1 cellular context compared by ENCODE assay signal in the genomic region with DNA sequence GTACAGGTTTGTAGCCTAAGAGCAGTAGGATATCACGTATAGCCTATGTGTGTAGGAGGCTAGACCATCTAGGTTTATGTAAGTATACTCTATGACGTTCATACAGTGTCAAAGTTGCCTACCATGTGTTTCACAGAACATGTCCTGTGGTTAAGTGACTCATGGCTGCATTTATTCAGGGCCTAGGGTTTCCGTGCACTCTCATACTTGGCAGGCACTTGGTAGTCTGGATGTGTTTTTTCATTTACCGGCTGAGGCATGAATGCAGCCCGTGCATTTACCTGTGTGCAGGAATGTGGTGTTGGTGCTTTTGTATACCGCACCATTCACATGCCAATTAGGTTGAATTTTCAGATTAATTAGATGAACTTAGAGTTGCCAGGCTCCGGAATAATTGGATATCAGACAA.
A peak's percentile ranks its signal among the peaks of the same experiment; 100 is the strongest.
TF ChIP-seq lines count a peak whose summit lies in the region.

No MANE protein-coding gene starts in this region.

TF ChIP-seq in GM12878, 131 proteins besides CTCF, POLR2A, EP300 and RAD21:
- TF ChIP-seq, protein P1, sequence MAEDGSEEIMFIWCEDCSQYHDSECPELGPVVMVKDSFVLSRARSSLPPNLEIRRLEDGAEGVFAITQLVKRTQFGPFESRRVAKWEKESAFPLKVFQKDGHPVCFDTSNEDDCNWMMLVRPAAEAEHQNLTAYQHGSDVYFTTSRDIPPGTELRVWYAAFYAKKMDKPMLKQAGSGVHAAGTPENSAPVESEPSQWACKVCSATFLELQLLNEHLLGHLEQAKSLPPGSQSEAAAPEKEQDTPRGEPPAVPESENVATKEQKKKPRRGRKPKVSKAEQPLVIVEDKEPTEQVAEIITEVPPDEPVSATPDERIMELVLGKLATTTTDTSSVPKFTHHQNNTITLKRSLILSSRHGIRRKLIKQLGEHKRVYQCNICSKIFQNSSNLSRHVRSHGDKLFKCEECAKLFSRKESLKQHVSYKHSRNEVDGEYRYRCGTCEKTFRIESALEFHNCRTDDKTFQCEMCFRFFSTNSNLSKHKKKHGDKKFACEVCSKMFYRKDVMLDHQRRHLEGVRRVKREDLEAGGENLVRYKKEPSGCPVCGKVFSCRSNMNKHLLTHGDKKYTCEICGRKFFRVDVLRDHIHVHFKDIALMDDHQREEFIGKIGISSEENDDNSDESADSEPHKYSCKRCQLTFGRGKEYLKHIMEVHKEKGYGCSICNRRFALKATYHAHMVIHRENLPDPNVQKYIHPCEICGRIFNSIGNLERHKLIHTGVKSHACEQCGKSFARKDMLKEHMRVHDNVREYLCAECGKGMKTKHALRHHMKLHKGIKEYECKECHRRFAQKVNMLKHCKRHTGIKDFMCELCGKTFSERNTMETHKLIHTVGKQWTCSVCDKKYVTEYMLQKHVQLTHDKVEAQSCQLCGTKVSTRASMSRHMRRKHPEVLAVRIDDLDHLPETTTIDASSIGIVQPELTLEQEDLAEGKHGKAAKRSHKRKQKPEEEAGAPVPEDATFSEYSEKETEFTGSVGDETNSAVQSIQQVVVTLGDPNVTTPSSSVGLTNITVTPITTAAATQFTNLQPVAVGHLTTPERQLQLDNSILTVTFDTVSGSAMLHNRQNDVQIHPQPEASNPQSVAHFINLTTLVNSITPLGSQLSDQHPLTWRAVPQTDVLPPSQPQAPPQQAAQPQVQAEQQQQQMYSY (CRISPR knock-in tag; IDR thresholded peaks at IDR 0.05), result no peak
- 0 out of 2 replicates have a peak, but pooled peaks have one; percentile 32 for TF ChIP-seq CREB1 (IDR thresholded peaks at IDR 0.05; ENCODE audit: low read depth)
- peak in 1 of 2 experiments; percentile 17; a peak in 1 of 4 replicates for TF ChIP-seq BHLHE40 (IDR thresholded peaks at IDR 0.05; ENCODE audit: borderline replicate concordance in 1 of 2, low read depth in 2 of 2, low read length in 1 of 2)
- TF ChIP-seq GABPA (IDR thresholded peaks at IDR 0.05; ENCODE audit: low read depth), result no peak
- no peak for TF ChIP-seq SUZ12 (IDR thresholded peaks at IDR 0.05; ENCODE audit: unreplicated experiment)
- TF ChIP-seq, protein P2, sequence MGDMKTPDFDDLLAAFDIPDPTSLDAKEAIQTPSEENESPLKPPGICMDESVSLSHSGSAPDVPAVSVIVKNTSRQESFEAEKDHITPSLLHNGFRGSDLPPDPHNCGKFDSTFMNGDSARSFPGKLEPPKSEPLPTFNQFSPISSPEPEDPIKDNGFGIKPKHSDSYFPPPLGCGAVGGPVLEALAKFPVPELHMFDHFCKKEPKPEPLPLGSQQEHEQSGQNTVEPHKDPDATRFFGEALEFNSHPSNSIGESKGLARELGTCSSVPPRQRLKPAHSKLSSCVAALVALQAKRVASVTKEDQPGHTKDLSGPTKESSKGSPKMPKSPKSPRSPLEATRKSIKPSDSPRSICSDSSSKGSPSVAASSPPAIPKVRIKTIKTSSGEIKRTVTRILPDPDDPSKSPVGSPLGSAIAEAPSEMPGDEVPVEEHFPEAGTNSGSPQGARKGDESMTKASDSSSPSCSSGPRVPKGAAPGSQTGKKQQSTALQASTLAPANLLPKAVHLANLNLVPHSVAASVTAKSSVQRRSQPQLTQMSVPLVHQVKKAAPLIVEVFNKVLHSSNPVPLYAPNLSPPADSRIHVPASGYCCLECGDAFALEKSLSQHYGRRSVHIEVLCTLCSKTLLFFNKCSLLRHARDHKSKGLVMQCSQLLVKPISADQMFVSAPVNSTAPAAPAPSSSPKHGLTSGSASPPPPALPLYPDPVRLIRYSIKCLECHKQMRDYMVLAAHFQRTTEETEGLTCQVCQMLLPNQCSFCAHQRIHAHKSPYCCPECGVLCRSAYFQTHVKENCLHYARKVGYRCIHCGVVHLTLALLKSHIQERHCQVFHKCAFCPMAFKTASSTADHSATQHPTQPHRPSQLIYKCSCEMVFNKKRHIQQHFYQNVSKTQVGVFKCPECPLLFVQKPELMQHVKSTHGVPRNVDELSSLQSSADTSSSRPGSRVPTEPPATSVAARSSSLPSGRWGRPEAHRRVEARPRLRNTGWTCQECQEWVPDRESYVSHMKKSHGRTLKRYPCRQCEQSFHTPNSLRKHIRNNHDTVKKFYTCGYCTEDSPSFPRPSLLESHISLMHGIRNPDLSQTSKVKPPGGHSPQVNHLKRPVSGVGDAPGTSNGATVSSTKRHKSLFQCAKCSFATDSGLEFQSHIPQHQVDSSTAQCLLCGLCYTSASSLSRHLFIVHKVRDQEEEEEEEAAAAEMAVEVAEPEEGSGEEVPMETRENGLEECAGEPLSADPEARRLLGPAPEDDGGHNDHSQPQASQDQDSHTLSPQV (IDR thresholded peaks at IDR 0.05), result no peak
- peak; percentile 19; the same call in 1 of the 2 replicates for TF ChIP-seq BCL11A (IDR thresholded peaks at IDR 0.05; ENCODE audit: low read depth, low read length)
- TF ChIP-seq, protein P3, sequence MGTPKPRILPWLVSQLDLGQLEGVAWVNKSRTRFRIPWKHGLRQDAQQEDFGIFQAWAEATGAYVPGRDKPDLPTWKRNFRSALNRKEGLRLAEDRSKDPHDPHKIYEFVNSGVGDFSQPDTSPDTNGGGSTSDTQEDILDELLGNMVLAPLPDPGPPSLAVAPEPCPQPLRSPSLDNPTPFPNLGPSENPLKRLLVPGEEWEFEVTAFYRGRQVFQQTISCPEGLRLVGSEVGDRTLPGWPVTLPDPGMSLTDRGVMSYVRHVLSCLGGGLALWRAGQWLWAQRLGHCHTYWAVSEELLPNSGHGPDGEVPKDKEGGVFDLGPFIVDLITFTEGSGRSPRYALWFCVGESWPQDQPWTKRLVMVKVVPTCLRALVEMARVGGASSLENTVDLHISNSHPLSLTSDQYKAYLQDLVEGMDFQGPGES (IDR thresholded peaks at IDR 0.05), result no peak
- peak; percentile 31; the same call in 1 of the 2 replicates for TF ChIP-seq MTA2 (IDR thresholded peaks at IDR 0.05; ENCODE audit: low read depth)
- peak; percentile 30; the same call in 1 of the 2 replicates for TF ChIP-seq CREM (IDR thresholded peaks at IDR 0.05; ENCODE audit: low read depth)
- peak; percentile 57 for TF ChIP-seq RUNX3 (IDR thresholded peaks at IDR 0.05; ENCODE audit: low read length)
TF ChIP-seq in GM12878: peak in this region for 6.
